18 cellular contexts compared by ENCODE assay signal in the genomic region with DNA sequence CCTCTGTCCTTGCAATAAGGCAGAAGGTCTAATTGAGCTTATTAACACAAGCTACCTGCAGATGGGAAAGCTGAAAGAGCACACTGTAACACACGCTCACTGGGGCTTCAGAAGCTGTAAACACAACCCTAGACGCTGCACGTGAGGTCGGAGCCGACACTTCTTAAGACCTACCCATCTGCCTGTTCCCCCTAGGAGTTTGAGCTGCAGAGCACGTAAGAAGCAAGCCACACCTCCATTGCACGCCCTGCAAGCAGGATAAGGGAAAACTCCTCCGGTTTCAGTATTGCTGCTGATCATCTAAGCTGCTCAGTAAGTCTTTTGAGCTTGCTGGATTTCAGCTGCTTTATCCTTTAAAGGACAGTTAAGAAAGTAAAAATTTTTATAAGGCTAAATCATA.
A peak's percentile ranks its signal among the peaks of the same experiment; 100 is the strongest.
DNase-seq lines count a peak whose midpoint lies in the region; ATAC-seq and TF ChIP-seq lines count a peak whose summit lies in the region.
"Had no signal": no experiment of that assay in that cellular context is flagged by ENCODE, and none has a peak within 500 bp of the region (broad histone marks: within the 10 kb centered on the region; RNA-seq: fewer than 3 reads in every experiment).

No MANE protein-coding gene starts in this region.

- H3K27ac ChIP-seq in OCI-LY1 (ENCODE audit: low read depth, low read length, poor library complexity, severe bottlenecking) = peak overlapping the region; percentile 35
- H3K27ac ChIP-seq: 22Rv1, adrenal gland, C4-2B, esophagus muscularis mucosa, RWPE1, transverse colon had no signal

- no peaks in the 10 kb centered on the region for H4K20me1 ChIP-seq in OCI-LY1 (ENCODE audit: insufficient read depth, low read length)

- peak overlapping the region; percentile 26; the same call in 1 of the 2 replicates for H3K9ac ChIP-seq in OCI-LY1 (ENCODE audit: low read length)

- DNase-seq in DMS 273 (lab: John Stamatoyannopoulos, UW; ENCODE audit: unreplicated experiment) (peak; percentile 0), DMS 273 treated with DMSO at 0.1 percent for 48 hours (lab: John Stamatoyannopoulos, UW) (no peak), epithelial cell of proximal tubule (ENCODE audit: low read depth) (no peak), retinal pigment epithelial cell (ENCODE audit: low read depth) (peak; percentile 1), SIG-M5 treated with dmso at 0.1 percent for 504 hours (lab: John Stamatoyannopoulos, UW; ENCODE audit: unreplicated experiment) (no peak), NCI-H2081 (lab: John Stamatoyannopoulos, UW) (no peak)
- DNase-seq: activated CD4-positive, alpha-beta T cell treated with anti-CD3 and anti-CD28 coated beads for 48 hours; activated T-cell treated with anti-CD3 and anti-CD28 coated beads, Interleukin-2, amount 50 U/mL, for 4 hours; adrenal gland; natural killer cell; stimulated activated CD4-positive, alpha-beta T cell treated with anti-CD3 and anti-CD28 coated beads, Interleukin-4, amount 100 ng/mL, for 4 hours; transverse colon had no signal

- H3K4me2 ChIP-seq in OCI-LY1 (ENCODE audit: low read length) = peak overlapping the region; percentile 68

- H3K79me2 ChIP-seq in OCI-LY1 (ENCODE audit: insufficient read depth, low read length) = no peaks in the 10 kb centered on the region

- peaks cover 17% of the 10 kb centered on the region for H3K4me1 ChIP-seq in OCI-LY1 (ENCODE audit: insufficient read depth, low read length, severe bottlenecking)
- H3K4me1 ChIP-seq: adrenal gland, esophagus muscularis mucosa, transverse colon had no signal

- no peaks in the 10 kb centered on the region for H3K27me3 ChIP-seq in OCI-LY1 (ENCODE audit: insufficient read depth, low read length)
- H3K27me3 ChIP-seq: adrenal gland, esophagus muscularis mucosa, transverse colon had no signal

- H3F3A ChIP-seq in OCI-LY1 (ENCODE audit: insufficient read depth, low read length) = no peaks in the 10 kb centered on the region

- no peak for TF ChIP-seq CTCF in OCI-LY1 (IDR thresholded peaks at IDR 0.05; ENCODE audit: low read length)
- TF ChIP-seq CTCF in epithelial cell of proximal tubule (conservative IDR thresholded peaks at IDR 0.05; ENCODE audit: low read depth, low read length) = no peak
- no peak for TF ChIP-seq CTCF in retinal pigment epithelial cell (conservative IDR thresholded peaks at IDR 0.05; ENCODE audit: low read depth, low read length)

- no peak for ATAC-seq in HG02642 (IDR thresholded peaks at IDR 0.05; ENCODE audit: poor library complexity, unreplicated experiment)
- ATAC-seq: activated T-cell treated with anti-CD3 and anti-CD28 coated beads, Interleukin-2, amount 50 U/mL, for 4 hours; natural killer cell had no signal

- H3K9me2 ChIP-seq in OCI-LY1 (ENCODE audit: low read depth, low read length) = no peaks in the 10 kb centered on the region

- H3K4me3 ChIP-seq in OCI-LY1 (ENCODE audit: low read depth, low read length, poor library complexity, severe bottlenecking) (peak overlapping the region; percentile 37), epithelial cell of proximal tubule (ENCODE audit: low read depth, low read length) (peak overlapping the region; percentile 12), retinal pigment epithelial cell (ENCODE audit: low read length) (peak overlapping the region; percentile 5)
- H3K4me3 ChIP-seq: adrenal gland, esophagus muscularis mucosa, transverse colon had no signal

- no peaks in the 10 kb centered on the region for H3K36me3 ChIP-seq in OCI-LY1 (ENCODE audit: insufficient read depth, low read length)
- H3K36me3 ChIP-seq: adrenal gland, esophagus muscularis mucosa, transverse colon had no signal

- H2AFZ ChIP-seq in OCI-LY1 (ENCODE audit: low read length) = peak overlapping the region; percentile 72; the same call in 1 of the 2 replicates

- H3K9me3 ChIP-seq in OCI-LY1 (ENCODE audit: low read length) = no peaks in the 10 kb centered on the region
- H3K9me3 ChIP-seq: adrenal gland, esophagus muscularis mucosa, transverse colon had no signal

Comparison
In these comparisons a context has a peak if more than half of its experiments do, and no peak if none do; other contexts are left out.
1. DNase-seq: peak in DMS 273 (single experiment) and retinal pigment epithelial cell (single experiment); none in DMS 273 treated with DMSO at 0.1 percent for 48 hours (single experiment), epithelial cell of proximal tubule (single experiment), SIG-M5 treated with dmso at 0.1 percent for 504 hours (single experiment) and NCI-H2081 (0 of 2).
2. Peak in every context shown above with its lines, with median percentiles within 50 percentile points of each other: H3K4me3 ChIP-seq.